In the genomic region with DNA sequence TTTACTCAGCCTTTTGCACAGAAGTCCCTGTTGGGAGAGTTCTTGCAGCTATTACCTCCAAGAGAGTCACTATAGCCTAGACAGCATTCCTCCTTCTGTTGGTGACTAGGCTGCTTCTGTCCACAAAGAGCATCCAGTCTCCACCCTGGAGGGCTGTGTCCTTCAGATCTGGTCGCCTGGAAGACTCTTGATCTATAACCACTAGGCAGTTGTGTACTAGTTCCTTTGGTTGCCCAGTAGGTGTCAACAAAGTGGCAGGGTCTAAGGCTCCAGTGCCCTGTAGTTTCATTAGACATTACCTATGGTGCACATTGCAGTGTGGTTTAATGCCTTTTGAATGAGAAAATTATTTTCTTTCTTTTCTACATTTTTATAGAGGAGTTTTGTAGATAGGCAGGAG, we compare ENCODE assay signal across 10 cellular contexts. TPM values are rescaled to one million over a fixed set of nuclear protein-coding genes. Genes with fewer than 3 reads are reported as not detected.
A peak's percentile ranks its signal among the peaks of the same experiment; 100 is the strongest.
DNase-seq lines count a peak whose midpoint lies in the region; ATAC-seq and TF ChIP-seq lines count a peak whose summit lies in the region.
"Had no signal": no experiment of that assay in that cellular context is flagged by ENCODE, and none has a peak within 500 bp of the region (broad histone marks: within the 10 kb centered on the region; RNA-seq: fewer than 3 reads in every experiment).

No MANE protein-coding gene starts in this region.

- H3K36me3 ChIP-seq in left ventricle myocardium inferior (no peaks in the 10 kb centered on the region), Panc1 (ENCODE audit: control insufficient read depth, insufficient read depth, low read length) (no peaks in the 10 kb centered on the region)

- H3K27me3 ChIP-seq in left ventricle myocardium inferior (ENCODE audit: low read depth), result no peaks in the 10 kb centered on the region
- no peaks in the 10 kb centered on the region for H3K27me3 ChIP-seq in Panc1 (ENCODE audit: control insufficient read depth, insufficient read depth, low read length)
- no peaks in the 10 kb centered on the region for H3K27me3 ChIP-seq in foreskin keratinocyte

- no peaks in the 10 kb centered on the region for H3K36me3 Mint-ChIP-seq in stimulated activated effector memory CD8-positive, alpha-beta T cell treated with anti-CD3 and anti-CD28 coated beads, Interleukin-12 subunit alpha, Interleukin-12 subunit beta, amount 100 ng/mL, for 72 hours

- no peak overlapping the region for H3K4me3 ChIP-seq in left ventricle myocardium inferior
- H3K4me3 ChIP-seq in Panc1 (ENCODE audit: low read depth in 2 of 2, low read length in 2 of 2), result no peak overlapping the region

- H3K9me3 ChIP-seq in left ventricle myocardium inferior (replicated peaks) (no peaks in the 10 kb centered on the region), Panc1 (ENCODE audit: control insufficient read depth, insufficient read depth, low read depth, low read length) (no peaks in the 10 kb centered on the region)

- no peak overlapping the region for H3K27ac Mint-ChIP-seq in stimulated activated effector memory CD8-positive, alpha-beta T cell treated with anti-CD3 and anti-CD28 coated beads, Interleukin-12 subunit alpha, Interleukin-12 subunit beta, amount 100 ng/mL, for 72 hours

- no peaks in the 10 kb centered on the region for H3K9me3 Mint-ChIP-seq in stimulated activated effector memory CD8-positive, alpha-beta T cell treated with anti-CD3 and anti-CD28 coated beads, Interleukin-12 subunit alpha, Interleukin-12 subunit beta, amount 100 ng/mL, for 72 hours

- H3K27ac ChIP-seq in left ventricle myocardium inferior (replicated peaks) (no peak overlapping the region), Panc1 (ENCODE audit: low read length) (no peak overlapping the region), foreskin keratinocyte (no peak overlapping the region), RWPE1 (no peak overlapping the region)

- in situ Hi-C loops in Panc1 (cut with HindIII; ENCODE audit: low pct_unique_long_range_greater_than_20kb, low sequenced_read_pairs), result no loop called here

- H3K4me1 ChIP-seq in left ventricle myocardium inferior, result peaks cover 15% of the 10 kb centered on the region
- no peaks in the 10 kb centered on the region for H3K4me1 ChIP-seq in Panc1 (ENCODE audit: control insufficient read depth, insufficient read depth, low read length)
- no peaks in the 10 kb centered on the region for H3K4me1 ChIP-seq in foreskin keratinocyte

- no peak for DNase-seq in left ventricle myocardium inferior
- DNase-seq in left cardiac atrium, result no peak
- no peak for DNase-seq in Panc1 (ENCODE audit: low read depth, low spot score)
- DNase-seq in foreskin keratinocyte, result no peak
- no peak for DNase-seq in RWPE1 (ENCODE audit: low spot score)
- DNase-seq in stimulated activated effector memory CD8-positive, alpha-beta T cell treated with anti-CD3 and anti-CD28 coated beads, Interleukin-12 subunit alpha, Interleukin-12 subunit beta, amount 100 ng/mL, for 72 hours (ENCODE audit: low spot score in 2 of 2), result no peak
- DNase-seq in DMS153 treated with DMSO at 0.1 percent for 48 hours (lab: John Stamatoyannopoulos, UW; ENCODE audit: unreplicated experiment), result no peak
- no peak for DNase-seq in KG1 (lab: John Stamatoyannopoulos, UW)
- DNase-seq: activated T-cell treated with anti-CD3 and anti-CD28 coated beads, Interleukin-2, amount 50 U/mL, for 1 hour; NCI-H1930 had no signal

- ATAC-seq in left cardiac atrium, result no peak
- ATAC-seq in Panc1, result no peak
- no peak for ATAC-seq in foreskin keratinocyte
- ATAC-seq in stimulated activated effector memory CD8-positive, alpha-beta T cell treated with anti-CD3 and anti-CD28 coated beads, Interleukin-12 subunit alpha, Interleukin-12 subunit beta, amount 100 ng/mL, for 72 hours, result no peak

- H3K4me3 Mint-ChIP-seq in stimulated activated effector memory CD8-positive, alpha-beta T cell treated with anti-CD3 and anti-CD28 coated beads, Interleukin-12 subunit alpha, Interleukin-12 subunit beta, amount 100 ng/mL, for 72 hours, result no peak overlapping the region

- BruUV-seq in Panc1 (replicated peaks; lab: Mats Ljungman, UMichigan), result no TSS peak

- no peaks in the 10 kb centered on the region for H3K4me1 Mint-ChIP-seq in stimulated activated effector memory CD8-positive, alpha-beta T cell treated with anti-CD3 and anti-CD28 coated beads, Interleukin-12 subunit alpha, Interleukin-12 subunit beta, amount 100 ng/mL, for 72 hours

- POLR2A ChIA-PET in Panc1 (lab: Charles Lee), result no interaction called here
- POLR2A ChIA-PET in RWPE1 (lab: Yijun Ruan, JAX; ENCODE audit: low non-redundant PET), result no interaction called here

- CTCF ChIA-PET in Panc1 (lab: Charles Lee) (no interaction called here), RWPE1 (lab: Yijun Ruan, JAX) (no interaction called here)

- TF ChIP-seq CTCF in left ventricle myocardium inferior (IDR thresholded peaks at IDR 0.05; ENCODE audit: borderline replicate concordance), result peak; percentile 41
- peak; percentile 29 for TF ChIP-seq CTCF in Panc1 (IDR thresholded peaks at IDR 0.05)
- TF ChIP-seq CTCF in foreskin keratinocyte (conservative IDR thresholded peaks at IDR 0.05), result peak; percentile 49
- TF ChIP-seq CTCF in RWPE1 (conservative IDR thresholded peaks at IDR 0.05; ENCODE audit: low read depth), result no peak

- intact Hi-C loops in left ventricle myocardium inferior (cut with micrococcal nuclease) (no loop called here), left cardiac atrium (cut with DNase I) (no loop called here), Panc1 (cut with micrococcal nuclease; ENCODE audit: unreplicated experiment) (no loop called here)

RNA-seq across cellular contexts. Expression of gene AKR1C2, which starts 11.3 kb away (rescaled TPM):
- total RNA-seq in left ventricle myocardium inferior, result 17.5 TPM
- 100 to 1,000 TPM; 138 to 170 TPM for total RNA-seq in left cardiac atrium
- total RNA-seq in Panc1 (2021; ENCODE audit: unreplicated experiment), result 0.33 TPM
- polyA plus RNA-seq in Panc1 (2012; ENCODE audit: insufficient read length), result not detected
- 6.8 and 8.6 TPM in 2 replicates for total RNA-seq in foreskin keratinocyte
- polyA plus RNA-seq in foreskin keratinocyte, result 9.0 and 10.0 TPM in 2 replicates

RNA-seq across cellular contexts. Expression of gene AKR1C1, which starts 51.7 kb away (rescaled TPM):
- total RNA-seq in left ventricle myocardium inferior (34.1 TPM), left cardiac atrium (100 to 1,000 TPM; 119 to 147 TPM), Panc1 (2021; ENCODE audit: unreplicated experiment) (0.31 TPM), foreskin keratinocyte (7.6 and 10.6 TPM in 2 replicates)
- 0.38 TPM for polyA plus RNA-seq in Panc1 (2012; ENCODE audit: insufficient read length)
- 9.0 and 10.2 TPM in 2 replicates for polyA plus RNA-seq in foreskin keratinocyte
